ENCODE assay signal across 1 cellular context in the genomic region with DNA sequence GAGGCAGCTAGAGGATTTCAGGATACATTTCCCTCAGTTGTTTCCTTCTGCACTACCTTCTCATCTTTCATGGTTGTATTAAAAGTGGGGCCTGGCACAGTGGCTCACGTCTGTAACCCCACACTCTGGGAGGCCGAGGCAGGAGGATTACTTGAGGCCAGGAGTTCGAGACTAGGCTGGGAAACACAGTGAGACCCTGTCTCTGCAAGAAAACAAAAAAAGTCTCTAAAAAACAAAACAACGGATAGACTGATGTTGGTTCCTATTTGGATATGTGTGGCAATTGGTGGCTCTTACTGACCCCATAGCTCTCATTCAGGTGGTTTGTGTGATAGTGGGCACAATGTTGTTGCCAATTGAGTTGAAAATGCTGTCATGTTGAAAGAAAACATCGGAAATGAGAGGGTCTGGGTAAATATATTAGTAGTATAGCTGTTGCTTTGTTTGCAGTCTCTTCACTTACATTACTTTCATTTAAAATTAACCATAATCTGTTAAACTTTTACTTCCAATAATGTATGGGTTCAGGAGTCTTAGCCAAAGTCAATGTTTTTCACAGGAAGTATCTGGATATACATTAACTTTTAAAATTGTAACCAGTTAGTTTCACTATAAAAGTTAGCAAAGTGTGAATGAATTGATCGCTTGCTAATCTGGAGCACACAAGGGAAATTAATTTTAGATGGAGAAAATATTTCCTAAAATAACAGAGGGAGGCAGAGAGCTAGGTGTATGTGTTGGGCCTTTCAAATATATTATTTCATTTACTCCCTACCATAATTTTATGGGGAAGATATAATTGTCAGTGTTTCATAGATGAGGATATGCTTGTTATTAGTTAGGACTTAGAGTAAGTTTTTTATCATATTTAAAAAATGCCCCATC.
TF ChIP-seq lines count a peak whose summit lies in the region.

No MANE protein-coding gene starts in this region.

TF ChIP-seq in HepG2, 621 proteins besides CTCF, POLR2A, EP300 and RAD21 (continued from another document):
- TF ChIP-seq CEBPZ (IDR thresholded peaks at IDR 0.05; ENCODE audit: low read length) (no peak), SP5 (CRISPR knock-in tag; IDR thresholded peaks at IDR 0.05; ENCODE audit: borderline replicate concordance, low read depth) (peak; percentile 79), MTA3 (CRISPR knock-in tag; IDR thresholded peaks at IDR 0.05) (no peak), DNMT1 (CRISPR knock-in tag; IDR thresholded peaks at IDR 0.05) (no peak), PHF20 (CRISPR knock-in tag; IDR thresholded peaks at IDR 0.05) (no peak), ZNF605 (CRISPR knock-in tag; IDR thresholded peaks at IDR 0.05) (no peak; the same call in 1 of the 2 replicates), NR2F6 (IDR thresholded peaks at IDR 0.05) (peak; percentile 93), NR2F6 (CRISPR knock-in tag; IDR thresholded peaks at IDR 0.05) (peak; percentile 90), STAT5B (CRISPR knock-in tag; IDR thresholded peaks at IDR 0.05) (no peak), ZNF274 (CRISPR knock-in tag; IDR thresholded peaks at IDR 0.05) (peak; percentile 82; the same call in 1 of the 2 replicates), SSRP1 (CRISPR knock-in tag; IDR thresholded peaks at IDR 0.05) (peak; percentile 9; the same call in 1 of the 2 replicates), ZNF570 (CRISPR knock-in tag; IDR thresholded peaks at IDR 0.05; ENCODE audit: borderline replicate concordance) (no peak), ZNF790 (CRISPR knock-in tag; IDR thresholded peaks at IDR 0.05; ENCODE audit: borderline replicate concordance) (no peak)
- TF ChIP-seq, protein P1, sequence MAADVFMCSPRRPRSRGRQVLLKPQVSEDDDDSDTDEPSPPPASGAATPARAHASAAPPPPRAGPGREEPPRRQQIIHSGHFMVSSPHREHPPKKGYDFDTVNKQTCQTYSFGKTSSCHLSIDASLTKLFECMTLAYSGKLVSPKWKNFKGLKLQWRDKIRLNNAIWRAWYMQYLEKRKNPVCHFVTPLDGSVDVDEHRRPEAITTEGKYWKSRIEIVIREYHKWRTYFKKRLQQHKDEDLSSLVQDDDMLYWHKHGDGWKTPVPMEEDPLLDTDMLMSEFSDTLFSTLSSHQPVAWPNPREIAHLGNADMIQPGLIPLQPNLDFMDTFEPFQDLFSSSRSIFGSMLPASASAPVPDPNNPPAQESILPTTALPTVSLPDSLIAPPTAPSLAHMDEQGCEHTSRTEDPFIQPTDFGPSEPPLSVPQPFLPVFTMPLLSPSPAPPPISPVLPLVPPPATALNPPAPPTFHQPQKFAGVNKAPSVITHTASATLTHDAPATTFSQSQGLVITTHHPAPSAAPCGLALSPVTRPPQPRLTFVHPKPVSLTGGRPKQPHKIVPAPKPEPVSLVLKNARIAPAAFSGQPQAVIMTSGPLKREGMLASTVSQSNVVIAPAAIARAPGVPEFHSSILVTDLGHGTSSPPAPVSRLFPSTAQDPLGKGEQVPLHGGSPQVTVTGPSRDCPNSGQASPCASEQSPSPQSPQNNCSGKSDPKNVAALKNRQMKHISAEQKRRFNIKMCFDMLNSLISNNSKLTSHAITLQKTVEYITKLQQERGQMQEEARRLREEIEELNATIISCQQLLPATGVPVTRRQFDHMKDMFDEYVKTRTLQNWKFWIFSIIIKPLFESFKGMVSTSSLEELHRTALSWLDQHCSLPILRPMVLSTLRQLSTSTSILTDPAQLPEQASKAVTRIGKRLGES (CRISPR knock-in tag; IDR thresholded peaks at IDR 0.05; ENCODE audit: borderline replicate concordance), result 0 out of 2 replicates have a peak, but pooled peaks have one; percentile 24
- TF ChIP-seq, protein P2, sequence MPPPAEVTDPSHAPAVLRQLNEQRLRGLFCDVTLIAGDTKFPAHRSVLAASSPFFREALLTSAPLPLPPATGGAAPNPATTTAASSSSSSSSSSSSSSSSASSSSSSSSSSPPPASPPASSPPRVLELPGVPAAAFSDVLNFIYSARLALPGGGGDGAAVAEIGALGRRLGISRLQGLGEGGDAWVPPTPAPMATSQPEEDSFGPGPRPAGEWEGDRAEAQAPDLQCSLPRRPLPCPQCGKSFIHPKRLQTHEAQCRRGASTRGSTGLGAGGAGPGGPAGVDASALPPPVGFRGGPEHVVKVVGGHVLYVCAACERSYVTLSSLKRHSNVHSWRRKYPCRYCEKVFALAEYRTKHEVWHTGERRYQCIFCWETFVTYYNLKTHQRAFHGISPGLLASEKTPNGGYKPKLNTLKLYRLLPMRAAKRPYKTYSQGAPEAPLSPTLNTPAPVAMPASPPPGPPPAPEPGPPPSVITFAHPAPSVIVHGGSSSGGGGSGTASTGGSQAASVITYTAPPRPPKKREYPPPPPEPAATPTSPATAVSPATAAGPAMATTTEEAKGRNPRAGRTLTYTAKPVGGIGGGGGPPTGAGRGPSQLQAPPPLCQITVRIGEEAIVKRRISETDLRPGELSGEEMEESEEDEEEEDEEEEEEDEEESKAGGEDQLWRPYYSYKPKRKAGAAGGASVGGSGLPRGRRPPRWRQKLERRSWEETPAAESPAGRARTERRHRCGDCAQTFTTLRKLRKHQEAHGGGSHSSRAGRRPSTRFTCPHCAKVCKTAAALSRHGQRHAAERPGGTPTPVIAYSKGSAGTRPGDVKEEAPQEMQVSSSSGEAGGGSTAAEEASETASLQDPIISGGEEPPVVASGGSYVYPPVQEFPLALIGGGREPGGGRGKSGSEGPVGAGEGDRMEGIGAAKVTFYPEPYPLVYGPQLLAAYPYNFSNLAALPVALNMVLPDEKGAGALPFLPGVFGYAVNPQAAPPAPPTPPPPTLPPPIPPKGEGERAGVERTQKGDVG (CRISPR knock-in tag; IDR thresholded peaks at IDR 0.05; ENCODE audit: borderline replicate concordance), result no peak
